In genomic region chr7:157000741-157001653, GRCh38 we compare ENCODE assay signal across 10 cellular contexts. TPM values are rescaled to one million over a fixed set of nuclear protein-coding genes. Genes with fewer than 3 reads are reported as not detected.
DNase-seq lines count a peak whose midpoint lies in the region; ATAC-seq, FAIRE-seq and TF ChIP-seq lines count a peak whose summit lies in the region.
"Had no signal": no experiment of that assay in that cellular context is flagged by ENCODE, and none has a peak within 500 bp of the region (broad histone marks: within the 10 kb centered on the region; RNA-seq: fewer than 3 reads in every experiment).

No MANE protein-coding gene starts in this region.

- H4K20me1 ChIP-seq in OCI-LY3 (ENCODE audit: insufficient read depth, low read length) (peaks cover 4% of the 10 kb centered on the region; the same call in 1 of the 2 replicates), H1 (replicated peaks in 1 of 2; ENCODE audit: control insufficient read depth in 1 of 2, insufficient read depth in 2 of 2, low read length in 2 of 2) (peaks cover 10 to 18% of the 10 kb centered on the region in 2 experiments)

- no peaks in the 10 kb centered on the region for H3K9me3 ChIP-seq in OCI-LY3 (ENCODE audit: insufficient read depth, low read length)
- H3K9me3 ChIP-seq in H1 (ENCODE audit: insufficient read depth in 2 of 2, low read depth in 1 of 2, low read length in 1 of 2) = no peaks in the 10 kb centered on the region

- H2AK5ac ChIP-seq in H1 (ENCODE audit: low read depth, low read length) = no peak overlapping the region

- POLR2A ChIA-PET in H1 (lab: Charles Lee; ENCODE audit: partially characterized antibody) = interaction anchor here (1.5 to 3.1 kb wide), 4 partner anchors 9 to 52 kb away, joined by 3 to 15 read pairs (median 5); partner anchors contain the start of genes MNX1 and NOM1

- peak overlapping the region; percentile 63 for H3K4me3 Mint-ChIP-seq in progenitor cell of endocrine pancreas (ENCODE audit: low read depth)

- H3K79me2 ChIP-seq in OCI-LY3 (ENCODE audit: low read length) (peaks cover 10% of the 10 kb centered on the region; the same call in 1 of the 2 replicates), H1 (ENCODE audit: control insufficient read depth in 1 of 2, insufficient read depth in 2 of 2, low read length in 2 of 2) (no peaks in the 10 kb centered on the region)

- H3K27me3 ChIP-seq in OCI-LY3 (ENCODE audit: low read depth, low read length) (no peaks in the 10 kb centered on the region), H1 (replicated peaks in 1 of 4; ENCODE audit: control insufficient read depth in 3 of 4, extremely low read depth in 1 of 4, insufficient read depth in 3 of 4, low read length in 3 of 4) (peaks cover 77 to 98% (median 96%) of the 10 kb centered on the region in 4 experiments)

- H3K23ac ChIP-seq in H1 (ENCODE audit: insufficient read length) = no peak overlapping the region

- FAIRE-seq in H1 (lab: Jason Lieb, UNC) = no peak

- H3K9me3 Mint-ChIP-seq in progenitor cell of endocrine pancreas (ENCODE audit: low read depth) = no peaks in the 10 kb centered on the region

- no peak for TF ChIP-seq POLR2A in H1 (IDR thresholded peaks at IDR 0.05; ENCODE audit: control extremely low read depth in 1 of 2, low read depth in 2 of 2, low read length in 2 of 2)

- H3K4me3 ChIP-seq in OCI-LY3 (ENCODE audit: low read length) = peak overlapping the region; percentile 82
- peak overlapping the region in 2 of 4 experiments; percentile 11 to 56; a peak in 3 of 8 replicates for H3K4me3 ChIP-seq in H1 (ENCODE audit: extremely low read depth in 1 of 4, insufficient read depth in 2 of 4, low read depth in 3 of 4, low read length in 4 of 4)

- H4K91ac ChIP-seq in H1 (replicated peaks; ENCODE audit: insufficient read length, low read length) = no peak overlapping the region

- no peak for TF ChIP-seq RAD21 in H1 (IDR thresholded peaks at IDR 0.05 in 1 of 2, conservative IDR thresholded peaks at IDR 0.05 in 1 of 2; ENCODE audit: low read depth in 2 of 2, low read length in 2 of 2)

- peaks cover 32% of the 10 kb centered on the region for H3K4me1 Mint-ChIP-seq in progenitor cell of endocrine pancreas (ENCODE audit: low read depth)

- H3K36me3 Mint-ChIP-seq in progenitor cell of endocrine pancreas (ENCODE audit: insufficient read depth) = peaks cover 19% of the 10 kb centered on the region

- H4K8ac ChIP-seq in H1 (ENCODE audit: extremely low read depth, insufficient read depth, low read length) = no peak overlapping the region; the same call in 1 of the 2 replicates

- no peak overlapping the region for H2BK20ac ChIP-seq in H1 (ENCODE audit: low read length)

- H2BK120ac ChIP-seq in H1 (replicated peaks; ENCODE audit: low read depth, low read length) = no peak overlapping the region

- H3K4me1 ChIP-seq in OCI-LY3 (ENCODE audit: low read length) (peaks cover 12% of the 10 kb centered on the region), H1 (replicated peaks in 1 of 4; ENCODE audit: control insufficient read depth in 3 of 4, insufficient read depth in 4 of 4, low read length in 3 of 4) (peaks cover 3 to 32% (median 11%) of the 10 kb centered on the region in 4 experiments; a peak in 6 of 7 replicates)

- H3K14ac ChIP-seq in H1 (ENCODE audit: insufficient read length) = no peak overlapping the region

- H3K4me2 ChIP-seq in OCI-LY3 (ENCODE audit: low read length) (peak overlapping the region; percentile 75), H1 (ENCODE audit: insufficient read depth in 1 of 2, low read depth in 2 of 2, low read length in 2 of 2) (peak overlapping the region; percentile 49 to 54)

- no peak overlapping the region; the same call in 1 of the 2 replicates for H2BK15ac ChIP-seq in H1 (ENCODE audit: low read length)

- H2BK5ac ChIP-seq in H1 (ENCODE audit: low read depth, low read length) = no peak overlapping the region

- TF ChIP-seq CTCF in GM10266 (IDR thresholded peaks at IDR 0.05; ENCODE audit: control insufficient read depth, insufficient read depth, low read depth, missing control alignments) (no peak), OCI-LY3 (IDR thresholded peaks at IDR 0.05; ENCODE audit: low read depth, low read length) (no peak), H1 (IDR thresholded peaks at IDR 0.05; ENCODE audit: control extremely low read depth in 1 of 3, insufficient read depth in 1 of 3, low read depth in 1 of 3, low read length in 3 of 3) (no peak), progenitor cell of endocrine pancreas (IDR thresholded peaks at IDR 0.05; ENCODE audit: unreplicated experiment) (no peak)

- H3K79me1 ChIP-seq in H1 (ENCODE audit: low read depth, low read length) = no peaks in the 10 kb centered on the region

- peaks cover 2% of the 10 kb centered on the region; the same call in 1 of the 2 replicates for H3K23me2 ChIP-seq in H1 (ENCODE audit: low read depth, low read length)

- no peak overlapping the region for H3K56ac ChIP-seq in H1 (replicated peaks; ENCODE audit: insufficient read length, low read depth, low read length)

- no peak overlapping the region for H3K27ac ChIP-seq in OCI-LY3 (ENCODE audit: low read length)
- H3K27ac ChIP-seq in H1 (ENCODE audit: low read depth, low read length) = no peak overlapping the region

- WGBS in H1 (ENCODE audit: extremely low coverage in 1 of 2, insufficient coverage in 1 of 2, insufficient read length in 1 of 2, insufficient replicate concordance in 2 of 2, low coverage in 1 of 2, low lambda C conversion rate in 2 of 2, missing lambda C conversion rate in 1 of 2), 2 experiments = 15% methylated on average over 24 of the region's 25 CpGs; no CpG with 5 or more reads in 1 of the 2 experiments

- H3K4ac ChIP-seq in H1 (replicated peaks; ENCODE audit: insufficient read length, low read depth, low read length) = no peak overlapping the region

- ATAC-seq in HG03097 (IDR thresholded peaks at IDR 0.05; ENCODE audit: low FRiP score, unreplicated experiment) = no peak

- peak overlapping the region; percentile 71 for H2BK12ac ChIP-seq in H1 (ENCODE audit: low read depth, low read length)

- H3K9ac ChIP-seq in OCI-LY3 (ENCODE audit: low read length) (peak overlapping the region; percentile 63), H1 (replicated peaks in 1 of 4; ENCODE audit: extremely low read depth in 1 of 4, low read depth in 3 of 4, low read length in 3 of 4) (no peak overlapping the region)

- TF ChIP-seq EP300 in H1 (IDR thresholded peaks at IDR 0.05; ENCODE audit: borderline replicate concordance in 1 of 2, low read depth in 2 of 2, low read length in 2 of 2) = no peak

- H2AFZ ChIP-seq in OCI-LY3 (ENCODE audit: low read depth, low read length) (peak overlapping the region; percentile 79; the same call in 1 of the 2 replicates), H1 (ENCODE audit: low read length) (no peak overlapping the region)

- H3K36me3 ChIP-seq in OCI-LY3 (replicated peaks; ENCODE audit: low read depth, low read length) = peaks cover 14% of the 10 kb centered on the region
- H3K36me3 ChIP-seq in H1 (ENCODE audit: control insufficient read depth in 2 of 4, insufficient read depth in 4 of 4, low read length in 3 of 4) = peaks cover 0 to 8% (median 0%) of the 10 kb centered on the region in 4 experiments; a peak in 1 of 8 replicates

- peaks cover 42% of the 10 kb centered on the region for H3K27me3 Mint-ChIP-seq in progenitor cell of endocrine pancreas

- CTCF ChIA-PET in H1 (lab: Charles Lee; ENCODE audit: partially characterized antibody) = interaction anchor here (1.2 to 1.3 kb wide), 3 partner anchors 10 to 30 kb away, joined by 3 read pairs; no protein-coding TSS in a partner anchor

- H4K5ac ChIP-seq in H1 (ENCODE audit: insufficient read length, low read depth, low read length) = no peak overlapping the region

- peak; percentile 32 for DNase-seq in GM10266 (ENCODE audit: extremely low spot score)
- DNase-seq in H1 (ENCODE audit: low read depth in 1 of 2, low spot score in 2 of 2) = peak in 1 of 2 experiments; percentile 52
- no peak for DNase-seq in progenitor cell of endocrine pancreas (ENCODE audit: low spot score, unreplicated experiment)
- no peak for DNase-seq in GOT3 (lab: John Stamatoyannopoulos, UW)
- no peak for DNase-seq in COLO668 (lab: John Stamatoyannopoulos, UW; ENCODE audit: unreplicated experiment)
- DNase-seq in NCI-H1930 (lab: John Stamatoyannopoulos, UW) = no peak
- DNase-seq: NCI-H345 had no signal

- H3K18ac ChIP-seq in H1 (ENCODE audit: extremely low read depth, low read length) = no peak overlapping the region

- peak overlapping the region; percentile 83 for H3K27ac Mint-ChIP-seq in progenitor cell of endocrine pancreas

TF ChIP-seq in H1, 55 proteins besides CTCF, POLR2A, EP300 and RAD21 (continues in another document):
- TF ChIP-seq CEBPB (IDR thresholded peaks at IDR 0.05; ENCODE audit: low read depth, low read length) (no peak), SIN3A (conservative IDR thresholded peaks at IDR 0.05 in 1 of 2, IDR thresholded peaks at IDR 0.05 in 1 of 2; ENCODE audit: low read depth in 1 of 2, low read length in 2 of 2) (no peak), SUZ12 (IDR thresholded peaks at IDR 0.05; ENCODE audit: low read length) (peak; percentile 41)

RNA-seq across cellular contexts. Expression of gene MNX1, which starts 9.5 kb away (rescaled TPM):
- total RNA-seq in H1 (2021; fragmentation: NEBNext Ultra II Directional; extraction: Animal tissue kit (Norgen Biotek cat#: 25700)) = 0.39 and 0.52 TPM in 2 replicates
- not detected in 2 replicates for polyA plus RNA-seq in H1 (2011; rRNA removed)
- polyA plus RNA-seq in H1 (2011; cell fraction: cytosol; rRNA removed) = 0.04 TPM
- polyA plus RNA-seq in H1 (2011; cell fraction: nucleus; rRNA removed) = 0.10 TPM
- 0.11 TPM in 1 of 4 replicates, not detected in the others for polyA plus RNA-seq in H1 (2012, experiment 1 of 2)
- not detected for polyA plus RNA-seq in H1 (2012, experiment 2 of 2)
- 0.10 TPM for polyA plus RNA-seq in H1 (2013, experiment 1 of 2)
- 0.09 TPM for polyA plus RNA-seq in H1 (2013, experiment 2 of 2)
- polyA minus RNA-seq in H1 (2011; rRNA and poly(A)+ RNA removed) = not detected in 2 replicates
- polyA minus RNA-seq in H1 (2011; cell fraction: cytosol; rRNA and poly(A)+ RNA removed) = not detected
- not detected for polyA minus RNA-seq in H1 (2011; cell fraction: nucleus; rRNA and poly(A)+ RNA removed)
- total RNA-seq in progenitor cell of endocrine pancreas = 86.5 and 103 TPM in 2 replicates
- total RNA-seq: skeletal muscle tissue had no signal

RNA-seq across cellular contexts. Expression of gene NOM1, which starts 51.5 kb away (rescaled TPM):
- 29.1 and 31.6 TPM in 2 replicates for total RNA-seq in H1 (2021; fragmentation: NEBNext Ultra II Directional; extraction: Animal tissue kit (Norgen Biotek cat#: 25700))
- 10.6 and 16.7 TPM in 2 replicates for polyA plus RNA-seq in H1 (2011; rRNA removed)
- polyA plus RNA-seq in H1 (2011; cell fraction: cytosol; rRNA removed) = 16.5 TPM
- 48.8 TPM for polyA plus RNA-seq in H1 (2011; cell fraction: nucleus; rRNA removed)
- polyA plus RNA-seq in H1 (2012, experiment 1 of 2) = 17.6 to 29.3 TPM (median 21.3 TPM) in 4 replicates
- 4.1 TPM for polyA plus RNA-seq in H1 (2012, experiment 2 of 2)
- polyA plus RNA-seq in H1 (2013, experiment 1 of 2) = 13.8 TPM
- 13.1 TPM for polyA plus RNA-seq in H1 (2013, experiment 2 of 2)
- polyA minus RNA-seq in H1 (2011; rRNA and poly(A)+ RNA removed) = 24.8 and 31.5 TPM in 2 replicates
- 18.3 TPM for polyA minus RNA-seq in H1 (2011; cell fraction: cytosol; rRNA and poly(A)+ RNA removed)
- 51.7 TPM for polyA minus RNA-seq in H1 (2011; cell fraction: nucleus; rRNA and poly(A)+ RNA removed)
- 33.6 and 34.4 TPM in 2 replicates for total RNA-seq in progenitor cell of endocrine pancreas

Comparison
In these comparisons a context has a peak if more than half of its experiments do, and no peak if none do; other contexts are left out.
1. RNA of gene MNX1, which starts 9.5 kb away (total RNA-seq): 86.5 to 103 TPM in progenitor cell of endocrine pancreas; 0.39 to 0.52 TPM in H1; every median in the first group is over 10 times any median in the second.